1 cellular context compared by ENCODE assay signal in the genomic region with DNA sequence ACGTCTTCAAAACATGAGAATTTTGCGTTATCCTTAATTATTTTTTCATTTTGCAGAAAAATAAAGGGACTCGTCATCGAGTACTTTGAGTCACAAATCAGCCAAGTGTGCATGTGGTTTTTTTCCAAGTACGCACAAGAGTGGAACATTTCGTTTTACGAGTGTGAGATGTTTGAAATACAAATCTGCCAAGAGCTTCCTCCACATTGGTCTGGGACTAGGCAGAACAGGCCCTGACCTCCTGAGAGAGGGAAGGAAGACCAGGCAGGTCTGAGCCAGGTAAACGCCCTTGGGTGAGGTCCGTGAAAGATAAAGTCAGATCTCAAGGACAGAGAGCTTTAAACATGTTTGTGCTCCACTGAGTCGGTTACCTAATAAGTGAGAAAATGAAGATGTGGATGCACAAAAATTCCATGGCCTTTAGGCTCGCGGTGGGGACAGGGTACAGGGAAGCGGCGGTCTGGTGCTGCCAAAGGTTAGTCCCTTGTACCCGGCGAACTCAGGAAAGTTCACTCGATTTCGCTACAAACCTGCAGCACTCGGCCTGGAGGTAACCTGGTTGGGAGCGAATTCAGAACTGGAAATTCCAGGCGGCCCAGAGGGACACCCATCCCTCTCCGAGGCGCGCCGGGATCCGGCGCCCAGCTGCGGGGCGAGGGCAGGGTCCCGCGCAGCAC.
TF ChIP-seq lines count a peak whose summit lies in the region.

No MANE protein-coding gene starts in this region.

TF ChIP-seq in HepG2, 621 proteins besides CTCF, POLR2A, EP300 and RAD21 (continued from another document):
- TF ChIP-seq, protein P1, sequence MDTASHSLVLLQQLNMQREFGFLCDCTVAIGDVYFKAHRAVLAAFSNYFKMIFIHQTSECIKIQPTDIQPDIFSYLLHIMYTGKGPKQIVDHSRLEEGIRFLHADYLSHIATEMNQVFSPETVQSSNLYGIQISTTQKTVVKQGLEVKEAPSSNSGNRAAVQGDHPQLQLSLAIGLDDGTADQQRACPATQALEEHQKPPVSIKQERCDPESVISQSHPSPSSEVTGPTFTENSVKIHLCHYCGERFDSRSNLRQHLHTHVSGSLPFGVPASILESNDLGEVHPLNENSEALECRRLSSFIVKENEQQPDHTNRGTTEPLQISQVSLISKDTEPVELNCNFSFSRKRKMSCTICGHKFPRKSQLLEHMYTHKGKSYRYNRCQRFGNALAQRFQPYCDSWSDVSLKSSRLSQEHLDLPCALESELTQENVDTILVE (CRISPR knock-in tag; IDR thresholded peaks at IDR 0.05), result no peak
- TF ChIP-seq ZBTB7B (CRISPR knock-in tag; IDR thresholded peaks at IDR 0.05), result no peak
TF ChIP-seq in HepG2: peak in this region for 89.
